1 cellular context compared by ENCODE assay signal in the genomic region with DNA sequence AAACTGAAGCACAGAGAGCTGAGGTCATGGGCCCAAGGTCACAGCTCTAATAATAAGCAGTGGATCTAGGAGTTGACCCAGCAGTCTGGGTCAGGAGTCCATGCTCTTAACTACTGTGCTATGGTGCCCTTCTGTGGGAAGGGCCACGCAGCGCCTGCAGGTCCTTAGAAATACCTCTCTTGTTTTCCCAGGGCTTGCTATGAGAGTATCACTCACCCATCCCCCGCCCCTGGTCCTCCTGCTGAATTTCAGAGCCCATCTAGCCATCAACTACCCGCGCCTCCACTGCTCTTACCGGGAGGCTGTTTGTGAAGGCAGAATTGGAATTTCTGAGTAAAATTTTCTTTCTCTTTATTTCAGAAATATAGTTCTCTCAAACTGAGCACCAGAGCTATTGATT.
TF ChIP-seq lines count a peak whose summit lies in the region.

No MANE protein-coding gene starts in this region.

TF ChIP-seq in GM23338, 12 proteins besides CTCF, POLR2A, EP300 and RAD21:
- TF ChIP-seq ETS1 (IDR thresholded peaks at IDR 0.05) (no peak), JUNB (IDR thresholded peaks at IDR 0.05; ENCODE audit: unreplicated experiment) (no peak), POLR2AphosphoS5 (IDR thresholded peaks at IDR 0.05; ENCODE audit: low read depth) (no peak), ZNF331 (CRISPR knock-in tag; IDR thresholded peaks at IDR 0.05; ENCODE audit: low read depth) (no peak)
- TF ChIP-seq, protein P1, sequence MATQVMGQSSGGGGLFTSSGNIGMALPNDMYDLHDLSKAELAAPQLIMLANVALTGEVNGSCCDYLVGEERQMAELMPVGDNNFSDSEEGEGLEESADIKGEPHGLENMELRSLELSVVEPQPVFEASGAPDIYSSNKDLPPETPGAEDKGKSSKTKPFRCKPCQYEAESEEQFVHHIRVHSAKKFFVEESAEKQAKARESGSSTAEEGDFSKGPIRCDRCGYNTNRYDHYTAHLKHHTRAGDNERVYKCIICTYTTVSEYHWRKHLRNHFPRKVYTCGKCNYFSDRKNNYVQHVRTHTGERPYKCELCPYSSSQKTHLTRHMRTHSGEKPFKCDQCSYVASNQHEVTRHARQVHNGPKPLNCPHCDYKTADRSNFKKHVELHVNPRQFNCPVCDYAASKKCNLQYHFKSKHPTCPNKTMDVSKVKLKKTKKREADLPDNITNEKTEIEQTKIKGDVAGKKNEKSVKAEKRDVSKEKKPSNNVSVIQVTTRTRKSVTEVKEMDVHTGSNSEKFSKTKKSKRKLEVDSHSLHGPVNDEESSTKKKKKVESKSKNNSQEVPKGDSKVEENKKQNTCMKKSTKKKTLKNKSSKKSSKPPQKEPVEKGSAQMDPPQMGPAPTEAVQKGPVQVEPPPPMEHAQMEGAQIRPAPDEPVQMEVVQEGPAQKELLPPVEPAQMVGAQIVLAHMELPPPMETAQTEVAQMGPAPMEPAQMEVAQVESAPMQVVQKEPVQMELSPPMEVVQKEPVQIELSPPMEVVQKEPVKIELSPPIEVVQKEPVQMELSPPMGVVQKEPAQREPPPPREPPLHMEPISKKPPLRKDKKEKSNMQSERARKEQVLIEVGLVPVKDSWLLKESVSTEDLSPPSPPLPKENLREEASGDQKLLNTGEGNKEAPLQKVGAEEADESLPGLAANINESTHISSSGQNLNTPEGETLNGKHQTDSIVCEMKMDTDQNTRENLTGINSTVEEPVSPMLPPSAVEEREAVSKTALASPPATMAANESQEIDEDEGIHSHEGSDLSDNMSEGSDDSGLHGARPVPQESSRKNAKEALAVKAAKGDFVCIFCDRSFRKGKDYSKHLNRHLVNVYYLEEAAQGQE (IDR thresholded peaks at IDR 0.05; ENCODE audit: unreplicated experiment) = no peak
